ENCODE assay signal across 14 cellular contexts in the genomic region with DNA sequence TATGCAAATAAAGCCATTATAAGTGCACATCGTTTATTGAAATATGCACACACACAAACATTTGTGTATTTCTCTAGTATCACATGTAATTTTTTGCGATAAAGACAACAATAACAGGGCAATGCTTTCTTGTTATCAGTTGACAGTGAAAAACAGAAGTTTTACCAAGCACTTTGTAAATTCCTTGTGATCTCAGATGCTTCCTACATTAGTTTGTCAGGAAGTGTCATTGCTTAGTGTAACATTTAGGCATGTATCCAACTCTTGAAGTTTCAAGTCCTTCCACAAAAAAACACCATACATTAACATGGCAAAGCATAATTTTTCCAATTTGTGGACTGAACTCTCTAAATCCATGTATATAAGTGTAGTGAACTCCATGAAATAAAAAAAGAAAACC.
"Had no signal": no experiment of that assay in that cellular context is flagged by ENCODE, and none has a peak within 500 bp of the region (broad histone marks: within the 10 kb centered on the region; RNA-seq: fewer than 3 reads in every experiment).

No MANE protein-coding gene starts in this region.

- H3K4me3 ChIP-seq: heart right ventricle, thoracic aorta had no signal

- H3K27ac ChIP-seq: heart right ventricle, thoracic aorta had no signal

- DNase-seq: activated CD4-positive, alpha-beta T cell treated with anti-CD3 and anti-CD28 coated beads for 48 hours; activated CD8-positive, alpha-beta T cell treated with anti-CD3 and anti-CD28 coated beads, Interleukin-2, amount 10 ng/mL, durations not matched to agents 7 days and 5 days; activated naive CD4-positive, alpha-beta T cell; central memory CD4-positive, alpha-beta T cell; erythroblast; foreskin melanocyte; heart right ventricle; left ventricle myocardium superior; mesendoderm; stimulated activated CD4-positive, alpha-beta T cell treated with anti-CD3 and anti-CD28 coated beads, Interleukin-4, amount 100 ng/mL, for 4 hours; stimulated activated naive CD8-positive, alpha-beta T cell treated with anti-CD3 and anti-CD28 coated beads, Interleukin-15, amount 100 ng/mL, for 72 hours; T-helper 1 cell had no signal

- H3K36me3 ChIP-seq: thoracic aorta had no signal

- H3K9me3 ChIP-seq: heart right ventricle, thoracic aorta had no signal

- H3K27me3 ChIP-seq: heart right ventricle had no signal

- ATAC-seq: activated CD8-positive, alpha-beta T cell treated with anti-CD3 and anti-CD28 coated beads, Interleukin-2, amount 10 ng/mL, durations not matched to agents 7 days and 5 days; heart right ventricle; left ventricle myocardium superior; stimulated activated naive CD8-positive, alpha-beta T cell treated with anti-CD3 and anti-CD28 coated beads, Interleukin-15, amount 100 ng/mL, for 72 hours; WTC11 had no signal
